In the genomic region with DNA sequence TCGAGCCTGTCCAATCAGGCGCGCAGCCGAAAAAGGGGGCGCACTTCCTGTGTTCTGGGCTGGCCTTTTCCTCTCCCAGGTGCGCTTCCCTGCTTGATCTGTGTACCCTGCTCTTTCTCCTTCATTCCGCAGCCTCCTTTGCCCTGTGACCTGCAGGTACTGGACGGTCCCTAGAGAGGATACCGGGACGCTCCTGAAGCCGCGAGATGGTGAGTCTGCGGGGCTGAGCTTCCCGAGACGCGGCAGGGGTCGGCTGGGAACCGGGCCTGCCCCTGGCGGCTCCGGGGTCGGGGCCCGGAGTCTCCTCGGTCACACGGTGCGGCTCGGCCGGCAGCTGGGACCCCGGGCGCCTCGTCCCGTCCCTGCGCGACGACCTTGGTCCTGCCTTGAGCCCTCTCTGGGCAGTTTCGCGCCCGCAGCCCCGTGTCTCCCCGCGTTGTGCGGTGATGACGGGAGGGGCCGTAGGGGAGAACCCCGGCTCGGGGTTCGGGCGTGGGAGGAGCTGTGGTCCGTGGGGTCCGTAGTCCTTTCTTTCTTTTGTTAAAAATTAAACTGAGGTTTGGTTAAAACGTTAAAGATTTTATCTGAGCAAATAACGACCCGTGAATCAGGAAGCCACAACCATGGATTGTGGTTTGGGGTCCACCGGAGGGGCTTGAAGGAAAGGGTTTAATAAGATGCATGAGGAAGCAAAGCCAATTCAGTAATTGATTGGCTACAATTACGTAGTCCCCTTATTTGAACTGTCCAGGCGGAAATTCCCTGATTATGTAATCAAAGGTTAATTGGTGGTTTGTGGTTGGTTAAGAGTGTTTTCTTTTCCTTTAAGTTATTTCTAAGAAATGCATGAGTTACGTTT, we compare ENCODE assay signal across 8 cellular contexts.
DNase-seq lines count a peak whose midpoint lies in the region; ATAC-seq and TF ChIP-seq lines count a peak whose summit lies in the region.

No MANE protein-coding gene starts in this region.

- H3K9ac ChIP-seq in rectal smooth muscle tissue (ENCODE audit: low read length): no peak overlapping the region

- peak overlapping the region; percentile 49 for H3K27ac ChIP-seq in left ventricle myocardium inferior (replicated peaks)
- H3K27ac ChIP-seq in rectal smooth muscle tissue (ENCODE audit: low read depth, low read length): no peak overlapping the region

- H3K4me3 ChIP-seq in left ventricle myocardium inferior: peak overlapping the region; percentile 96
- peak overlapping the region; percentile 68 for H3K4me3 ChIP-seq in rectal smooth muscle tissue (ENCODE audit: low read length)

- peaks cover 17% of the 10 kb centered on the region for H3K4me1 ChIP-seq in left ventricle myocardium inferior
- H3K4me1 ChIP-seq in rectal smooth muscle tissue (ENCODE audit: control insufficient read depth, insufficient read depth, low read length): no peaks in the 10 kb centered on the region

- H3K9me3 ChIP-seq in left ventricle myocardium inferior (replicated peaks): no peaks in the 10 kb centered on the region

- peaks cover 24 to 33% of the 10 kb centered on the region in 2 donors for H3K36me3 Mint-ChIP-seq in activated naive CD4-positive, alpha-beta T cell treated with anti-CD3 and anti-CD28 coated beads, Interleukin-2, amount 50 U/mL, for 72 hours

- H3K9me3 Mint-ChIP-seq in activated naive CD4-positive, alpha-beta T cell treated with anti-CD3 and anti-CD28 coated beads, Interleukin-2, amount 50 U/mL, for 72 hours: peaks cover 0 to 3% of the 10 kb centered on the region in 2 donors

- DNase-seq in AG20443 (ENCODE audit: low spot score): peak; percentile 37
- DNase-seq in activated naive CD4-positive, alpha-beta T cell treated with anti-CD3 and anti-CD28 coated beads, Interleukin-2, amount 50 U/mL, for 72 hours (ENCODE audit: low spot score in 2 of 2): peak; percentile 82 to 88
- DNase-seq in left ventricle myocardium inferior: peak; percentile 82
- no peak for DNase-seq in GM03348 (ENCODE audit: low spot score)

- H3K27ac Mint-ChIP-seq in activated naive CD4-positive, alpha-beta T cell treated with anti-CD3 and anti-CD28 coated beads, Interleukin-2, amount 50 U/mL, for 72 hours: peak overlapping the region; percentile 97 to 99

- peak; percentile 24 for TF ChIP-seq CTCF in left ventricle myocardium inferior (IDR thresholded peaks at IDR 0.05; ENCODE audit: borderline replicate concordance)

- H3K27me3 ChIP-seq in left ventricle myocardium inferior (ENCODE audit: low read depth) (no peaks in the 10 kb centered on the region), rectal smooth muscle tissue (ENCODE audit: control insufficient read depth, insufficient read depth, low read length) (peaks cover 4% of the 10 kb centered on the region)

- intact Hi-C loops in left ventricle myocardium inferior (cut with micrococcal nuclease): no loop called here

- H3K36me3 ChIP-seq in left ventricle myocardium inferior: peaks cover 28% of the 10 kb centered on the region
- H3K36me3 ChIP-seq in rectal smooth muscle tissue (ENCODE audit: control insufficient read depth, insufficient read depth, low read length): peaks cover 18% of the 10 kb centered on the region

- ATAC-seq in GM18873 (IDR thresholded peaks at IDR 0.05; ENCODE audit: low FRiP score, unreplicated experiment): peak; percentile 40
- ATAC-seq in HG03097 (IDR thresholded peaks at IDR 0.05; ENCODE audit: low FRiP score, unreplicated experiment): peak; percentile 72
- peak; percentile 59 to 61 for ATAC-seq in activated naive CD4-positive, alpha-beta T cell treated with anti-CD3 and anti-CD28 coated beads, Interleukin-2, amount 50 U/mL, for 72 hours

- TF ChIP-seq POLR2A in Raji (IDR thresholded peaks at IDR 0.05; ENCODE audit: insufficient read depth, low read depth, low read length): peak; percentile 82
